1 cellular context compared by ENCODE assay signal in genomic region chr17:75753514-75754377, GRCh38.
TF ChIP-seq lines count a peak whose summit lies in the region.

No MANE protein-coding gene starts in this region.

TF ChIP-seq in K562, 482 proteins besides CTCF, POLR2A, EP300 and RAD21 (continued from another document and continues in another):
- no peak for TF ChIP-seq TRIM25 (IDR thresholded peaks at IDR 0.05; ENCODE audit: borderline replicate concordance)
- no peak for TF ChIP-seq MLX (CRISPR knock-in tag; conservative IDR thresholded peaks at IDR 0.05)
- peak; percentile 65; the same call in 1 of the 2 replicates for TF ChIP-seq SAFB (IDR thresholded peaks at IDR 0.05; ENCODE audit: borderline replicate concordance, low read depth, low read length)
- TF ChIP-seq RREB1 (CRISPR knock-in tag; IDR thresholded peaks at IDR 0.05): no peak
- TF ChIP-seq ZNF253 (CRISPR knock-in tag; conservative IDR thresholded peaks at IDR 0.05): no peak
- no peak for TF ChIP-seq MEF2D (tag; conservative IDR thresholded peaks at IDR 0.05; ENCODE audit: low read depth)
- TF ChIP-seq ATF7 (IDR thresholded peaks at IDR 0.05): peak; percentile 68
- 0 out of 4 replicates have a peak, but pooled peaks of 1 of the 2 experiments have one; percentile 42 for TF ChIP-seq BCLAF1 (IDR thresholded peaks at IDR 0.05; ENCODE audit: borderline replicate concordance in 1 of 2, control insufficient read depth in 1 of 2, low read depth in 2 of 2, low read length in 1 of 2)
- peak; percentile 82; the same call in 1 of the 2 replicates for TF ChIP-seq NR3C1 (CRISPR knock-in tag; IDR thresholded peaks at IDR 0.05)
- TF ChIP-seq YBX1 (IDR thresholded peaks at IDR 0.05): no peak
- no peak for TF ChIP-seq HNRNPH1 (optimal IDR thresholded peaks at IDR 0.05; ENCODE audit: low read depth, low read length)
- no peak for TF ChIP-seq THRAP3 (IDR thresholded peaks at IDR 0.05; ENCODE audit: borderline replicate concordance)
- no peak for TF ChIP-seq ETV1 (tag; conservative IDR thresholded peaks at IDR 0.05; ENCODE audit: low read depth)
- TF ChIP-seq E2F3 (CRISPR knock-in tag; IDR thresholded peaks at IDR 0.05): peak; percentile 84
- TF ChIP-seq CREB3L1 (IDR thresholded peaks at IDR 0.05; ENCODE audit: borderline replicate concordance, low read depth): peak; percentile 72; the same call in 1 of the 2 replicates
- no peak for TF ChIP-seq DNMT1 (IDR thresholded peaks at IDR 0.05)
- TF ChIP-seq KAT2B (IDR thresholded peaks at IDR 0.05; ENCODE audit: low read depth, low read length): no peak
- no peak for TF ChIP-seq OTX1 (CRISPR knock-in tag; IDR thresholded peaks at IDR 0.05)
- peak; percentile 94; the same call in 1 of the 2 replicates for TF ChIP-seq GATAD2B (IDR thresholded peaks at IDR 0.05; ENCODE audit: borderline replicate concordance)
- no peak for TF ChIP-seq SRSF3 (IDR thresholded peaks at IDR 0.05; ENCODE audit: insufficient read depth, low read length)
- peak; percentile 83 for TF ChIP-seq ZNF511 (CRISPR knock-in tag; IDR thresholded peaks at IDR 0.05)
- no peak for TF ChIP-seq RBM25 (IDR thresholded peaks at IDR 0.05; ENCODE audit: low read depth, low read length, severe bottlenecking)
- TF ChIP-seq CCAR2 (IDR thresholded peaks at IDR 0.05; ENCODE audit: low read depth, low read length): no peak
- no peak for TF ChIP-seq RBM15 (IDR thresholded peaks at IDR 0.05; ENCODE audit: insufficient read depth, low read length)
- TF ChIP-seq ZFP1 (CRISPR knock-in tag; IDR thresholded peaks at IDR 0.05): no peak
- no peak for TF ChIP-seq ZNF134 (CRISPR knock-in tag; conservative IDR thresholded peaks at IDR 0.05)
- no peak for TF ChIP-seq ZBTB26 (CRISPR knock-in tag; IDR thresholded peaks at IDR 0.05)
- no peak for TF ChIP-seq E4F1 (CRISPR knock-in tag; IDR thresholded peaks at IDR 0.05; ENCODE audit: borderline replicate concordance)
- TF ChIP-seq CGGBP1 (CRISPR knock-in tag; IDR thresholded peaks at IDR 0.05): no peak
- no peak for TF ChIP-seq RHOXF2B (CRISPR knock-in tag; conservative IDR thresholded peaks at IDR 0.05)
- TF ChIP-seq TCFL5 (CRISPR knock-in tag; conservative IDR thresholded peaks at IDR 0.05): no peak
- no peak for TF ChIP-seq ZFP91 (CRISPR knock-in tag; IDR thresholded peaks at IDR 0.05)
- TF ChIP-seq MBD2 (IDR thresholded peaks at IDR 0.05; ENCODE audit: borderline replicate concordance, low read depth): no peak
- peak; percentile 96 for TF ChIP-seq SMAD4 (CRISPR knock-in tag; conservative IDR thresholded peaks at IDR 0.05)
- no peak for TF ChIP-seq ZNF24 (IDR thresholded peaks at IDR 0.05)
- no peak for TF ChIP-seq ZNF449 (CRISPR knock-in tag; IDR thresholded peaks at IDR 0.05)
- TF ChIP-seq SMAD3 (CRISPR knock-in tag; conservative IDR thresholded peaks at IDR 0.05): no peak
- peak; percentile 48; the same call in 1 of the 2 replicates for TF ChIP-seq SOX6 (IDR thresholded peaks at IDR 0.05)
- no peak for TF ChIP-seq MXI1 (IDR thresholded peaks at IDR 0.05; ENCODE audit: low read depth, low read length)
